Comparison of ENCODE assay signal across 19 cellular contexts in the genomic region with DNA sequence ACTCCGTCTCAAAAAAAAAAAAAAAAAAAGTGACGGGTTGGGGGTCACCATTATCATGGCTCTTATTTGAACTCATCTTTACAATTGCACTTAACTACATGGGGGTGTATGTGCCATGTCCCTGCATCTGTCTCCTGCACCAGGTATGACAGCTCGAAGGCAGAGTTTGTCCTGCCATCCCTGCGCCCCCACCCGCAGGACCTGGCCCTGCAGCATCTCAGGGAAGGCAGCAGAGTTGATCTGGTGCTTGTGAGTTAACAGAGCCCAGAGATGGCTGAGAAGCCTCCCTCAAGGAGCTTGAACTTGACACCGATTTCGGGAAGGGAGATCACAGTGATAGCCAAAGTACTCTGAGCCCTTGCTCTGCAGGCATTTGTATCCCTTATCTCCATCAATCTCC. TPM values are rescaled to one million over a fixed set of nuclear protein-coding genes. Genes with fewer than 3 reads are reported as not detected.
"Had no signal": no experiment of that assay in that cellular context is flagged by ENCODE, and none has a peak within 500 bp of the region (broad histone marks: within the 10 kb centered on the region; RNA-seq: fewer than 3 reads in every experiment).

No MANE protein-coding gene starts in this region.

- H3K27me3 ChIP-seq: right atrium auricular region had no signal

- H3K27me3 Mint-ChIP-seq: activated naive CD8-positive, alpha-beta T cell had no signal

- H3K27ac Mint-ChIP-seq: activated CD4-positive, alpha-beta T cell treated with anti-CD3 and anti-CD28 coated beads, Interleukin-2, amount 10 ng/mL, durations not matched to agents 24 days and 14 days; activated naive CD8-positive, alpha-beta T cell; dendritic cell treated with granulocyte-macrophage colony-stimulating factor and Interleukin-4, amounts not matched to agents 40 ng/mL and 50 ng/mL, for 4 days; mesothelial cell of epicardium; WTC11 had no signal

- H3K27ac ChIP-seq: gastroesophageal sphincter, neutrophil, right atrium auricular region, tibial artery had no signal

- H3K36me3 Mint-ChIP-seq: activated naive CD8-positive, alpha-beta T cell; brain; mesothelial cell of epicardium; WTC11 had no signal

- H3K4me3 Mint-ChIP-seq: activated CD4-positive, alpha-beta T cell treated with anti-CD3 and anti-CD28 coated beads, Interleukin-2, amount 10 ng/mL, durations not matched to agents 24 days and 14 days; activated naive CD8-positive, alpha-beta T cell; brain; central memory CD8-positive, alpha-beta T cell; dendritic cell treated with granulocyte-macrophage colony-stimulating factor and Interleukin-4, amounts not matched to agents 40 ng/mL and 50 ng/mL, for 4 days; mesothelial cell of epicardium; WTC11 had no signal

- ATAC-seq: gastroesophageal sphincter, WTC11 had no signal

- H3K9me3 Mint-ChIP-seq: central memory CD8-positive, alpha-beta T cell; mesothelial cell of epicardium had no signal

- H3K9me3 ChIP-seq: gastroesophageal sphincter, neutrophil, right atrium auricular region, tibial artery had no signal

- H3K4me3 ChIP-seq: gastroesophageal sphincter, right atrium auricular region, tibial artery had no signal

- DNase-seq: activated CD4-positive, alpha-beta T cell treated with anti-CD3 and anti-CD28 coated beads, Interleukin-2, amount 10 ng/mL, durations not matched to agents 24 days and 14 days; activated T-cell treated with anti-CD3 and anti-CD28 coated beads, Interleukin-2, amount 50 U/mL, for 1 hour; amygdala; small intestine had no signal

- H3K36me3 ChIP-seq: gastroesophageal sphincter, neutrophil, right atrium auricular region, tibial artery had no signal

RNA-seq across cellular contexts. Expression of a gene that starts 44.8 kb away (rescaled TPM):
- total RNA-seq: activated CD4-positive, alpha-beta T cell treated with anti-CD3 and anti-CD28 coated beads, Interleukin-2, amount 10 ng/mL, durations not matched to agents 24 days and 14 days; epithelial cell of proximal tubule; gastroesophageal sphincter; kidney epithelial cell; liver; mesothelial cell of epicardium; myocyte; right atrium auricular region; T-helper 1 cell treated with Interleukin-12 subunit alpha and Interleukin-12 subunit beta and Interleukin-4 antibody, amounts not matched to agents 30 ng/mL and 1 ng/mL, for 36 hours; WTC11 had no signal
- polyA plus RNA-seq: liver, small intestine had no signal
